Comparison of ENCODE assay signal across 24 cellular contexts in genomic region chr2:96119389-96119751, GRCh38. TPM values are rescaled to one million over a fixed set of nuclear protein-coding genes. Genes with fewer than 3 reads are reported as not detected.
"Had no signal": no experiment of that assay in that cellular context is flagged by ENCODE, and none has a peak within 500 bp of the region (broad histone marks: within the 10 kb centered on the region; RNA-seq: fewer than 3 reads in every experiment).

No MANE protein-coding gene starts in this region.

- H3K9me3 ChIP-seq: esophagus muscularis mucosa, gastroesophageal sphincter, heart left ventricle, tibial artery, uterus had no signal

- H3K36me3 ChIP-seq: cardiac muscle cell, esophagus muscularis mucosa, gastroesophageal sphincter, heart left ventricle, tibial artery, uterus had no signal

- H3K36me3 Mint-ChIP-seq: naive thymus-derived CD8-positive, alpha-beta T cell had no signal

- ATAC-seq: activated CD4-positive, CD25-positive, alpha-beta regulatory T cell treated with anti-CD3 and anti-CD28 coated beads, Interleukin-2, amount 50 U/mL, for 24 hours; activated CD8-positive, alpha-beta T cell treated with anti-CD3 and anti-CD28 coated beads, Interleukin-2, amount 10 ng/mL, durations not matched to agents 7 days and 5 days; activated T-cell treated with anti-CD3 and anti-CD28 coated beads, Interleukin-2, amount 50 U/mL, for 4 hours; gastroesophageal sphincter; heart left ventricle; naive thymus-derived CD8-positive, alpha-beta T cell; stimulated activated naive CD8-positive, alpha-beta T cell treated with anti-CD3 and anti-CD28 coated beads, Interleukin-15, Interleukin-2, amounts not matched to agents 100 U/mL and 50 U/mL, for 24 hours had no signal

- H3K4me3 Mint-ChIP-seq: activated CD4-positive, alpha-beta T cell treated with anti-CD3 and anti-CD28 coated beads, Interleukin-2, amount 10 ng/mL, durations not matched to agents 7 days and 5 days; activated CD8-positive, alpha-beta T cell treated with anti-CD3 and anti-CD28 coated beads, Interleukin-2, amount 10 ng/mL, durations not matched to agents 7 days and 5 days; activated T-cell treated with anti-CD3 and anti-CD28 coated beads, Interleukin-2, amount 50 U/mL, for 4 hours had no signal

- H3K27ac ChIP-seq: cardiac muscle cell, esophagus muscularis mucosa, gastroesophageal sphincter, heart left ventricle, tibial artery, uterus had no signal

- H3K4me3 ChIP-seq: cardiac muscle cell, esophagus muscularis mucosa, gastroesophageal sphincter, heart left ventricle, tibial artery, uterus had no signal

- H3K27ac Mint-ChIP-seq: activated CD4-positive, alpha-beta T cell treated with anti-CD3 and anti-CD28 coated beads, Interleukin-2, amount 10 ng/mL, durations not matched to agents 7 days and 5 days; activated CD8-positive, alpha-beta T cell treated with anti-CD3 and anti-CD28 coated beads, Interleukin-2, amount 10 ng/mL, durations not matched to agents 7 days and 5 days; activated naive CD8-positive, alpha-beta T cell had no signal

- H3K9me3 Mint-ChIP-seq: activated CD4-positive, alpha-beta T cell treated with anti-CD3 and anti-CD28 coated beads, Interleukin-2, amount 10 ng/mL, durations not matched to agents 7 days and 5 days; activated T-cell treated with anti-CD3 and anti-CD28 coated beads, Interleukin-2, amount 50 U/mL, for 4 hours; naive thymus-derived CD8-positive, alpha-beta T cell had no signal

- DNase-seq: activated CD4-positive, alpha-beta T cell treated with anti-CD3 and anti-CD28 coated beads, Interleukin-2, amount 10 ng/mL, durations not matched to agents 7 days and 5 days; activated CD8-positive, alpha-beta T cell treated with anti-CD3 and anti-CD28 coated beads, Interleukin-2, amount 10 ng/mL, durations not matched to agents 7 days and 5 days; activated T-cell treated with anti-CD3 and anti-CD28 coated beads, Interleukin-2, amount 50 U/mL, for 4 hours; dermis blood vessel endothelial cell; effector memory CD4-positive, alpha-beta T cell; kidney glomerular epithelial cell; mesenchymal stem cell; occipital lobe; retina; stimulated activated CD4-positive, alpha-beta T cell treated with anti-CD3 and anti-CD28 coated beads, Interleukin-2, amount 100 ng/mL, for 24 hours; stimulated activated naive CD8-positive, alpha-beta T cell treated with anti-CD3 and anti-CD28 coated beads, Interleukin-15, Interleukin-2, amounts not matched to agents 100 U/mL and 50 U/mL, for 24 hours; T1000; tibial artery; uterus had no signal

RNA-seq across cellular contexts. Expression of gene ADRA2B, which starts 3.0 kb away (rescaled TPM):
- total RNA-seq: endothelial cell of umbilical vein, occipital lobe had no signal
- polyA plus RNA-seq: endothelial cell of umbilical vein; naive thymus-derived CD8-positive, alpha-beta T cell had no signal

RNA-seq across cellular contexts. Expression of gene ASTL, which starts 18.9 kb away (rescaled TPM):
- total RNA-seq: cardiac muscle cell, dermis blood vessel endothelial cell, endothelial cell of umbilical vein, esophagus muscularis mucosa, gastroesophageal sphincter, heart left ventricle, mucosa of gallbladder, occipital lobe, posterior vena cava, uterus had no signal
- polyA plus RNA-seq: cardiac muscle cell, endothelial cell of umbilical vein had no signal
